32 cellular contexts compared by ENCODE assay signal in the genomic region with DNA sequence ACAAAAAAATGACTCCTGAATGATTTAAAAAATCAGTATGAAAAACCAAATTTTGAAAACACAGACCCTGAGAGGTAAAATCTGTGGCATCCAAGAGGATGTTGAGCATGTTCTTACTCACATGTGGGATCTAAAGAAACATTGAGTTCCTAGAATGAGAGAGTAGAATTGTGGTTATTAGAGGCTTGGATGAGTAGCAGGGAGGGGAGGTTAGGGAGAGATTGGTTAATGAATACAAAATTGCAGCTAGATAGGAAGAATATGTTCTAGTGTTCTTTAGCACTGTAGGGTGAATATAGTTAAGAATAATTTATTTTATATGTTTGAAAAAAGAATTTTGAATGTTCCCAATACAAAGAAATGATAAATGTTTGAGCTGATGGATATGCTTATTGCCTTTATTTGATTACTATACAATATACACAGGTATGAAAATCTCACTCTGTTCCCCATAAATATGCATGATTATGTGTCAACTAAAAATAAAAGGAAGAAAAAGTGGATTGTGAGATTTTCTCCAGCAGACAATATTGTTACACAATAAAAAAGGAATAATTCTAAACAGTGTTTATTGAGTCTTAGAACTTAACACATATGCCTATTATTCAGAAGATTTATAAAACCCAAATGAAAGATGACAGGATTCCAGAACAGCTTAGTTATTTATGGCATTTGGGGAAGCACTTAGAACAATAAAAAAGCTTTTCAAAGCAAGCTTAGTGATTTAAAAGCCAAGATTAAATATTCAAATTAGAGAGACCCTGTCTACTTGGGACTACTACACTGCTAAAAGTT. TPM values are rescaled to one million over a fixed set of nuclear protein-coding genes. Genes with fewer than 3 reads are reported as not detected.
"Had no signal": no experiment of that assay in that cellular context is flagged by ENCODE, and none has a peak within 500 bp of the region (broad histone marks: within the 10 kb centered on the region; RNA-seq: fewer than 3 reads in every experiment).

No MANE protein-coding gene starts in this region.

- ATAC-seq: left colon; left lung; mucosa of descending colon; naive thymus-derived CD4-positive, alpha-beta T cell; natural killer cell treated with Interleukin-12 subunit alpha and Interleukin-12 subunit beta and Interleukin-15 and Interleukin-18, amount 100 ng/mL, for 72 hours; pancreas; psoas muscle; right lobe of liver; stimulated activated memory B cell treated with anti-CD40 and anti-IgM and Interleukin-4, amounts not matched to agents 10 μg/mL and 1 μg/mL and 100 μg/mL, for 72 hours; stimulated activated naive CD8-positive, alpha-beta T cell treated with anti-CD3 and anti-CD28 coated beads, Interleukin-15, amount 100 ng/mL, for 72 hours; upper lobe of right lung had no signal

- H3K9me3 ChIP-seq: heart right ventricle, left lung, mucosa of descending colon, pancreas, psoas muscle, right atrium auricular region, right lobe of liver, thyroid gland, transverse colon, upper lobe of right lung had no signal

- H3K36me3 ChIP-seq: heart right ventricle, left lung, pancreas, right atrium auricular region, right lobe of liver, thyroid gland, transverse colon, upper lobe of right lung had no signal

- DNase-seq: heart right ventricle; islet precursor cell; left colon; left lung; midbrain; mucosa of descending colon; naive thymus-derived CD4-positive, alpha-beta T cell; pancreas; posterior cingulate gyrus; psoas muscle; right lobe of liver; stimulated activated CD4-positive, alpha-beta T cell treated with anti-CD3 and anti-CD28 coated beads, Interleukin-1b, Interleukin-23, amount 100 ng/mL, for 48 hours; stimulated activated CD4-positive, alpha-beta T cell treated with anti-CD3 and anti-CD28 coated beads, Interleukin-2, amount 100 ng/mL, for 48 hours; stimulated activated CD4-positive, alpha-beta T cell treated with anti-CD3 and anti-CD28 coated beads, Interleukin-4, amount 100 ng/mL, for 4 hours; stimulated activated CD8-positive, alpha-beta memory T cell treated with anti-CD3 and anti-CD28 coated beads, Interleukin-4, amount 100 ng/mL, for 48 hours; stimulated activated naive CD4-positive, alpha-beta T cell treated with Interleukin-2 at 50 U/mL for 16 hours; stimulated activated naive CD8-positive, alpha-beta T cell treated with anti-CD3 and anti-CD28 coated beads, Interleukin-15, amount 100 ng/mL, for 72 hours; substantia nigra; thyroid gland; transverse colon; upper lobe of right lung had no signal

- H3K4me1 ChIP-seq: heart right ventricle, psoas muscle, right atrium auricular region, right lobe of liver, thyroid gland, transverse colon, upper lobe of right lung had no signal

- H3K4me3 ChIP-seq: heart right ventricle, hepatocyte, left lung, lung, mucosa of descending colon, pancreas, psoas muscle, right atrium auricular region, right lobe of liver, smooth muscle cell, thyroid gland, transverse colon, upper lobe of right lung had no signal

- H3K27me3 ChIP-seq: heart right ventricle, hepatocyte, left lung, pancreas, right atrium auricular region, right lobe of liver, thyroid gland, transverse colon, upper lobe of right lung had no signal

- H3K27ac ChIP-seq: heart right ventricle, hepatocyte, left lung, pancreas, psoas muscle, right atrium auricular region, right lobe of liver, thyroid gland, transverse colon, upper lobe of right lung had no signal

RNA-seq across cellular contexts. Expression of gene MS4A2, which starts 28.7 kb away (rescaled TPM):
- total RNA-seq: hepatocyte, kidney epithelial cell, myocyte, osteoblast, smooth muscle cell, temporal lobe had no signal
- polyA plus RNA-seq: hepatocyte; naive thymus-derived CD4-positive, alpha-beta T cell; neural cell; smooth muscle cell had no signal
